8 cellular contexts compared by ENCODE assay signal in the genomic region with DNA sequence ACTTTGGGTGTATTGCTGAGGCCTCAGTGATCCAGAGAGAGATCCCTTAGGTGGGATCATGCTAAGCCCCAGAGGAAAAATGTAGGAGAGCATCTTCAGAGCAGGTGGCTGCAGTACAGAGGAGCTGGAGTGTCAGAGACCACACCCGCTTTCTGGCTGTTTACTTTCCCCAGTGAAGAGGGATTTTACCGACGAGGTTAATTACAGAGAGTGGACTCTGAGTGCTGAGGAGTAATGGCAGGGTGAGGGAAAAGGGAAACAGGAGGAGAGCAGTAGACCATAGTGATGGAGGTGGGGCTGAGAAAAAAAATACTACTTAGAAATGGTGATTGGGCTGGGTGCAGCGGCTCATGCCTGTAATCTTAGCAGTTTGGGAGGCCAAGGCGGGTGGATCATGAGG. TPM values are rescaled to one million over a fixed set of nuclear protein-coding genes. Genes with fewer than 3 reads are reported as not detected.
A peak's percentile ranks its signal among the peaks of the same experiment; 100 is the strongest.
DNase-seq lines count a peak whose midpoint lies in the region; ATAC-seq lines count a peak whose summit lies in the region.

No MANE protein-coding gene starts in this region.

- no peak for DNase-seq in activated T-cell treated with anti-CD3 and anti-CD28 coated beads, Interleukin-2, amount 50 U/mL, for 4 hours
- no peak for DNase-seq in activated T-cell treated with anti-CD3 and anti-CD28 coated beads for 4 hours
- DNase-seq in NCI-H2029 treated with DMSO at 0.1 percent for 48 hours (lab: John Stamatoyannopoulos, UW) = peak; percentile 79
- no peak for DNase-seq in activated T-helper 1 cell treated with anti-CD3 and anti-CD28 coated beads, Interleukin-12 subunit alpha, Interleukin-12 subunit beta, Interleukin-2, Interleukin-4 antibody, amounts not matched to agents 30 ng/mL and 10 ng/mL and 1 ng/mL, durations not matched to agents 14 hours and 24 hours and 36 hours (ENCODE audit: low spot score)
- no peak for DNase-seq in stimulated activated naive CD8-positive, alpha-beta T cell treated with anti-CD3 and anti-CD28 coated beads, Interleukin-15, amount 100 ng/mL, for 72 hours
- DNase-seq in Kasumi-1 (lab: John Stamatoyannopoulos, UW) = no peak

- H3K27ac Mint-ChIP-seq in activated T-helper 1 cell treated with anti-CD3 and anti-CD28 coated beads, Interleukin-12 subunit alpha, Interleukin-12 subunit beta, Interleukin-2, Interleukin-4 antibody, amounts not matched to agents 30 ng/mL and 10 ng/mL and 1 ng/mL, durations not matched to agents 14 hours and 24 hours and 36 hours = peak overlapping the region; percentile 82
- H3K27ac Mint-ChIP-seq in stimulated activated naive CD8-positive, alpha-beta T cell treated with anti-CD3 and anti-CD28 coated beads, Interleukin-15, amount 100 ng/mL, for 72 hours = peak overlapping the region; percentile 21 to 94

- no peaks in the 10 kb centered on the region for H3K27me3 Mint-ChIP-seq in activated T-cell treated with anti-CD3 and anti-CD28 coated beads, Interleukin-2, amount 50 U/mL, for 4 hours (ENCODE audit: low read depth)
- H3K27me3 Mint-ChIP-seq in activated T-helper 1 cell treated with anti-CD3 and anti-CD28 coated beads, Interleukin-12 subunit alpha, Interleukin-12 subunit beta, Interleukin-2, Interleukin-4 antibody, amounts not matched to agents 30 ng/mL and 10 ng/mL and 1 ng/mL, durations not matched to agents 14 hours and 24 hours and 36 hours (ENCODE audit: insufficient read depth) = no peaks in the 10 kb centered on the region
- H3K27me3 Mint-ChIP-seq in stimulated activated naive CD8-positive, alpha-beta T cell treated with anti-CD3 and anti-CD28 coated beads, Interleukin-15, amount 100 ng/mL, for 72 hours = no peaks in the 10 kb centered on the region

- peaks cover 22% of the 10 kb centered on the region for H3K4me1 Mint-ChIP-seq in activated T-cell treated with anti-CD3 and anti-CD28 coated beads, Interleukin-2, amount 50 U/mL, for 4 hours (ENCODE audit: low read depth)
- peaks cover 22% of the 10 kb centered on the region for H3K4me1 Mint-ChIP-seq in activated T-helper 1 cell treated with anti-CD3 and anti-CD28 coated beads, Interleukin-12 subunit alpha, Interleukin-12 subunit beta, Interleukin-2, Interleukin-4 antibody, amounts not matched to agents 30 ng/mL and 10 ng/mL and 1 ng/mL, durations not matched to agents 14 hours and 24 hours and 36 hours (ENCODE audit: low read depth)
- peaks cover 22% of the 10 kb centered on the region for H3K4me1 Mint-ChIP-seq in stimulated activated naive CD8-positive, alpha-beta T cell treated with anti-CD3 and anti-CD28 coated beads, Interleukin-15, amount 100 ng/mL, for 72 hours

- intact Hi-C loops in activated T-helper 1 cell treated with anti-CD3 and anti-CD28 coated beads, Interleukin-12 subunit alpha, Interleukin-12 subunit beta, Interleukin-2, Interleukin-4 antibody, amounts not matched to agents 30 ng/mL and 10 ng/mL and 1 ng/mL, durations not matched to agents 14 hours and 24 hours and 36 hours (cut with micrococcal nuclease) = no loop called here

- H3K4me3 Mint-ChIP-seq in activated T-cell treated with anti-CD3 and anti-CD28 coated beads, Interleukin-2, amount 50 U/mL, for 4 hours = peak overlapping the region; percentile 82
- peak overlapping the region; percentile 78 for H3K4me3 Mint-ChIP-seq in activated T-helper 1 cell treated with anti-CD3 and anti-CD28 coated beads, Interleukin-12 subunit alpha, Interleukin-12 subunit beta, Interleukin-2, Interleukin-4 antibody, amounts not matched to agents 30 ng/mL and 10 ng/mL and 1 ng/mL, durations not matched to agents 14 hours and 24 hours and 36 hours
- H3K4me3 Mint-ChIP-seq in stimulated activated naive CD8-positive, alpha-beta T cell treated with anti-CD3 and anti-CD28 coated beads, Interleukin-15, amount 100 ng/mL, for 72 hours = peak overlapping the region; percentile 74 to 82

- ATAC-seq in activated T-cell treated with anti-CD3 and anti-CD28 coated beads, Interleukin-2, amount 50 U/mL, for 4 hours = no peak
- no peak for ATAC-seq in stimulated activated naive CD8-positive, alpha-beta T cell treated with anti-CD3 and anti-CD28 coated beads, Interleukin-15, amount 100 ng/mL, for 72 hours
- ATAC-seq in GM21786 (IDR thresholded peaks at IDR 0.05; ENCODE audit: unreplicated experiment) (no peak), GM21423 (IDR thresholded peaks at IDR 0.05; ENCODE audit: unreplicated experiment) (no peak)

- no peaks in the 10 kb centered on the region for H3K36me3 Mint-ChIP-seq in activated T-cell treated with anti-CD3 and anti-CD28 coated beads, Interleukin-2, amount 50 U/mL, for 4 hours (ENCODE audit: insufficient read depth)
- H3K36me3 Mint-ChIP-seq in activated T-helper 1 cell treated with anti-CD3 and anti-CD28 coated beads, Interleukin-12 subunit alpha, Interleukin-12 subunit beta, Interleukin-2, Interleukin-4 antibody, amounts not matched to agents 30 ng/mL and 10 ng/mL and 1 ng/mL, durations not matched to agents 14 hours and 24 hours and 36 hours (ENCODE audit: low read depth) = no peaks in the 10 kb centered on the region

- no peaks in the 10 kb centered on the region for H3K9me3 Mint-ChIP-seq in activated T-cell treated with anti-CD3 and anti-CD28 coated beads, Interleukin-2, amount 50 U/mL, for 4 hours
- H3K9me3 Mint-ChIP-seq in activated T-helper 1 cell treated with anti-CD3 and anti-CD28 coated beads, Interleukin-12 subunit alpha, Interleukin-12 subunit beta, Interleukin-2, Interleukin-4 antibody, amounts not matched to agents 30 ng/mL and 10 ng/mL and 1 ng/mL, durations not matched to agents 14 hours and 24 hours and 36 hours = no peaks in the 10 kb centered on the region
- no peaks in the 10 kb centered on the region for H3K9me3 Mint-ChIP-seq in stimulated activated naive CD8-positive, alpha-beta T cell treated with anti-CD3 and anti-CD28 coated beads, Interleukin-15, amount 100 ng/mL, for 72 hours

RNA-seq across cellular contexts. Expression of gene HBP1, which starts 43.3 kb away (rescaled TPM):
- total RNA-seq in activated T-cell treated with anti-CD3 and anti-CD28 coated beads, Interleukin-2, amount 50 U/mL, for 4 hours = 10 to 100 TPM; 10.1 to 18.5 (median 16.2) TPM
- total RNA-seq in activated T-helper 1 cell treated with anti-CD3 and anti-CD28 coated beads, Interleukin-12 subunit alpha, Interleukin-12 subunit beta, Interleukin-2, Interleukin-4 antibody, amounts not matched to agents 30 ng/mL and 10 ng/mL and 1 ng/mL, durations not matched to agents 14 hours and 24 hours and 36 hours = 15.2 and 16.6 TPM in 2 replicates
